Comparison of ENCODE assay signal across 13 cellular contexts in the genomic region with DNA sequence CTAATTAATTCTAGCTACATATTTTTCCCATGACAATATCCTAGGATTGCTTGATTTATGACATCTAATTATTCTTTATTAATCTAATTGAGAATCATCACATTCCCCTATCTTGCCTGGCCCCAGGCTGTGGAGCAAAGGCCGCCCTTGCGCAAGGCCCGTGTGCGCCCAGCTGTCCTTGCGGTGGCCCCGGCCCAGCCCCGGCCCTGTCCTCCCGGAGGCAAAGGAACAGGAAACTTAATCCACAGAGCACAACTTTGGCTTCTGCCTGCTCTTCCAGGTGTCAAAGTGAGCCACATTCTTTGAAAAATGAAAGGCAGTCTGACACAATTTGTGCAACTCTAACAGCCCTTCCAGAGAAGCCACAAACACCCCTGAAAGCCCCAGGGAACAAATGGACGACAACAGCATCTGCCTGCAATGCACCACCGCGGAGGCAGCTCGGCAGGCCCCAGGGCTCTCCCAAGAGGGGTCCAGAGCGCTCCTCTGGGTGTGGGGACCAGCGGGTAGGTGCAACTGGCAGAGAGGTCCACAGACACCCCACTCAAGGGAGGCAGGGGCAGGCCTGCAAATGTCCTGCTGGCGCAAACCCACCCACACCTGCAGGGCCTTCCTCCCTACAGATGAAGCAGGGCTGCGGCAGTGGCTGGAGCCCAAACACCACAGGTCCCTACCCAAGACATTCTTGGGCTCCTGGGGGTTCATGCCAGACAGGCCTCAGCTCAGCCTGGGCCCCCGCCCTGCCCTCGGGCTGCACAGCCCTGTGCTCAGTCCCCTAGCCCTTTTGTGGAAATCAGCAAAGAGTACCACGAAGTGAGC. TPM values are rescaled to one million over a fixed set of nuclear protein-coding genes. Genes with fewer than 3 reads are reported as not detected.
DNase-seq lines count a peak whose midpoint lies in the region; ATAC-seq, FAIRE-seq and TF ChIP-seq lines count a peak whose summit lies in the region.
"Had no signal": no experiment of that assay in that cellular context is flagged by ENCODE, and none has a peak within 500 bp of the region (broad histone marks: within the 10 kb centered on the region; RNA-seq: fewer than 3 reads in every experiment).

No MANE protein-coding gene starts in this region.

- no peak overlapping the region for H2BK15ac ChIP-seq in neuronal stem cell (ENCODE audit: low read length)

- no peaks in the 10 kb centered on the region for H3K27me3 ChIP-seq in BLaER1 treated with 17β-estradiol and CSF1 and Interleukin-3, amounts not matched to agents 10 nM and 100 nM
- no peaks in the 10 kb centered on the region for H3K27me3 ChIP-seq in K562 (ENCODE audit: control insufficient read depth in 2 of 2, insufficient read depth in 2 of 2, low read length in 2 of 2)
- no peaks in the 10 kb centered on the region for H3K27me3 ChIP-seq in neuronal stem cell (ENCODE audit: control insufficient read depth in 3 of 3, insufficient read depth in 3 of 3, low read depth in 1 of 3, low read length in 3 of 3)
- H3K27me3 ChIP-seq: body of pancreas, SJSA1 had no signal

- no peak overlapping the region for H2BK12ac ChIP-seq in neuronal stem cell (ENCODE audit: low read length)

- H3K9me3 ChIP-seq in BLaER1 treated with 17β-estradiol and CSF1 and Interleukin-3, amounts not matched to agents 10 nM and 100 nM (replicated peaks in 1 of 11) = peaks cover 0 to 15% (median 13%) of the 10 kb centered on the region in 11 experiments; a peak in 16 of 22 replicates
- H3K9me3 ChIP-seq in K562 (replicated peaks; ENCODE audit: control insufficient read depth, insufficient read depth, low read depth, low read length) (no peaks in the 10 kb centered on the region; the same call in 1 of the 2 replicates), neuronal stem cell (replicated peaks in 1 of 2; ENCODE audit: control insufficient read depth in 2 of 2, insufficient read depth in 1 of 2, low read depth in 1 of 2, low read length in 2 of 2) (peaks cover 0 to 4% of the 10 kb centered on the region in 2 donors)
- H3K9me3 ChIP-seq: body of pancreas, SJSA1 had no signal

- no peak for TF ChIP-seq POLR2A in K562 (conservative IDR thresholded peaks at IDR 0.05)

- POLR2A ChIA-PET in K562 (lab: Yijun Ruan, JAX) = interaction anchor here (0.6 to 16.0 kb wide), 6 partner anchors 8 to 117 kb away, joined by 3 to 247 read pairs (median 5); partner anchors contain the start of genes COMT and TXNRD2

- intact Hi-C loops in K562 (cut with micrococcal nuclease) = no loop called here

- peak overlapping the region; percentile 48 for H3K23ac ChIP-seq in neuronal stem cell (ENCODE audit: low read depth, low read length, poor library complexity)

- peaks cover 0 to 10% (median 0%) of the 10 kb centered on the region in 11 experiments; a peak in 6 of 22 replicates for H3K36me3 ChIP-seq in BLaER1 treated with 17β-estradiol and CSF1 and Interleukin-3, amounts not matched to agents 10 nM and 100 nM
- H3K36me3 ChIP-seq in K562 (ENCODE audit: control insufficient read depth, insufficient read depth, low read length) (no peaks in the 10 kb centered on the region; the same call in 2 of the 3 replicates), neuronal stem cell (replicated peaks in 1 of 2; ENCODE audit: control insufficient read depth in 2 of 2, insufficient read depth in 2 of 2, low read length in 2 of 2) (peaks cover 0 to 2% of the 10 kb centered on the region in 2 donors)
- H3K36me3 ChIP-seq: SJSA1 had no signal

- H3K79me1 ChIP-seq in neuronal stem cell (ENCODE audit: low read depth, low read length) = peaks cover 12% of the 10 kb centered on the region

- H4K91ac ChIP-seq in neuronal stem cell (ENCODE audit: low read depth, low read length, poor library complexity) = peak overlapping the region; percentile 24

- ATAC-seq in K562 = no peak
- ATAC-seq in HG02885 (IDR thresholded peaks at IDR 0.05; ENCODE audit: poor library complexity, unreplicated experiment) = no peak
- ATAC-seq in GM18517 (IDR thresholded peaks at IDR 0.05; ENCODE audit: unreplicated experiment) = no peak
- no peak for ATAC-seq in GM18909 (IDR thresholded peaks at IDR 0.05; ENCODE audit: poor library complexity, unreplicated experiment)
- ATAC-seq: body of pancreas had no signal

- peak overlapping the region in 10 of 11 experiments; percentile 16 to 78 (median 64); a peak in 16 of 22 replicates for H3K9ac ChIP-seq in BLaER1 treated with 17β-estradiol and CSF1 and Interleukin-3, amounts not matched to agents 10 nM and 100 nM
- H3K9ac ChIP-seq in K562 (ENCODE audit: insufficient read depth in 1 of 2, low read depth in 2 of 2, low read length in 2 of 2) (peak overlapping the region in 1 of 2 experiments; percentile 82; a peak in 2 of 4 replicates), neuronal stem cell (ENCODE audit: low read depth, low read length, poor library complexity) (peak overlapping the region; percentile 12)

- H3K4me2 ChIP-seq in BLaER1 treated with 17β-estradiol and CSF1 and Interleukin-3, amounts not matched to agents 10 nM and 100 nM = peak overlapping the region; percentile 35 to 95 (median 87)
- H3K4me2 ChIP-seq in K562 (ENCODE audit: insufficient read depth, low read length) (no peak overlapping the region), neuronal stem cell (ENCODE audit: insufficient read depth, low read length, poor library complexity, severe bottlenecking) (no peak overlapping the region)

- H4K20me1 ChIP-seq in BLaER1 treated with 17β-estradiol and CSF1 and Interleukin-3, amounts not matched to agents 10 nM and 100 nM = peaks cover 0 to 60% (median 19%) of the 10 kb centered on the region in 11 experiments; a peak in 13 of 22 replicates
- no peaks in the 10 kb centered on the region; the same call in 1 of the 2 replicates for H4K20me1 ChIP-seq in K562 (replicated peaks; ENCODE audit: control insufficient read depth, insufficient read depth, low read length)

- H2AK5ac ChIP-seq in neuronal stem cell (ENCODE audit: low read depth, low read length) = peak overlapping the region; percentile 64

- 73% methylated on average over 19 of the region's 19 CpGs for WGBS in K562 (ENCODE audit: insufficient coverage, low coverage, missing lambda C conversion rate)
- no CpG with 5 or more reads among the region's 19 CpGs for WGBS in neuronal stem cell (ENCODE audit: extremely low coverage in 2 of 2, insufficient read length in 2 of 2, insufficient replicate concordance in 1 of 2), 2 donors

- TF ChIP-seq EP300 in K562 (IDR thresholded peaks at IDR 0.05; ENCODE audit: low read length) = no peak

- H2BK120ac ChIP-seq in neuronal stem cell (ENCODE audit: low read depth, low read length) = peak overlapping the region; percentile 26

- BruUV-seq in K562 (replicated peaks; lab: Mats Ljungman, UMichigan) = no TSS peak

- no peaks in the 10 kb centered on the region for H3K79me2 ChIP-seq in K562 (ENCODE audit: control insufficient read depth, insufficient read depth, low read length)

- no peak overlapping the region for H3K4ac ChIP-seq in neuronal stem cell (ENCODE audit: low read length)

- no peak overlapping the region for H3K14ac ChIP-seq in neuronal stem cell (ENCODE audit: low read length)

- H2BK5ac ChIP-seq in neuronal stem cell (ENCODE audit: low read length) = no peak overlapping the region

- no peak overlapping the region for H4K8ac ChIP-seq in neuronal stem cell (ENCODE audit: low read depth, low read length)

- peak overlapping the region in 4 of 10 experiments; percentile 7 to 38 (median 20); a peak in 3 of 20 replicates for H3K4me3 ChIP-seq in BLaER1 treated with 17β-estradiol and CSF1 and Interleukin-3, amounts not matched to agents 10 nM and 100 nM
- H3K4me3 ChIP-seq in K562 (no peak overlapping the region), neuronal stem cell (ENCODE audit: low read length in 2 of 2) (no peak overlapping the region)
- H3K4me3 ChIP-seq: body of pancreas, SJSA1 had no signal

- H3K18ac ChIP-seq in neuronal stem cell (ENCODE audit: low read length) = peak overlapping the region; percentile 74

- in situ Hi-C loops in K562 (cut with MboI) = no loop called here

- TF ChIP-seq CTCF in K562 (IDR thresholded peaks at IDR 0.05 in 2 of 3, conservative IDR thresholded peaks at IDR 0.05 in 1 of 3; ENCODE audit: insufficient read depth in 2 of 3, low read depth in 1 of 3, low read length in 3 of 3) = no peak

- peaks cover 35 to 73% (median 69%) of the 10 kb centered on the region in 10 experiments for H3K4me1 ChIP-seq in BLaER1 treated with 17β-estradiol and CSF1 and Interleukin-3, amounts not matched to agents 10 nM and 100 nM
- peaks cover 13 to 52% of the 10 kb centered on the region in 2 experiments; a peak in 4 of 5 replicates for H3K4me1 ChIP-seq in K562 (replicated peaks in 1 of 2; ENCODE audit: control insufficient read depth in 2 of 2, insufficient read depth in 2 of 2, low read length in 2 of 2)
- H3K4me1 ChIP-seq in neuronal stem cell (ENCODE audit: control insufficient read depth in 2 of 2, insufficient read depth in 1 of 2, low read depth in 1 of 2, low read length in 2 of 2) = peaks cover 0 to 4% of the 10 kb centered on the region in 2 donors
- H3K4me1 ChIP-seq: body of pancreas had no signal

- no peak for FAIRE-seq in K562 (lab: Jason Lieb, UNC)

- H3K9me1 ChIP-seq in K562 (ENCODE audit: control insufficient read depth, insufficient read depth, low read length) = peaks cover 3% of the 10 kb centered on the region

- DNase-seq in HuH-7 (ENCODE audit: low spot score) = peak; percentile 94
- DNase-seq in K562 (ENCODE audit: extremely low read depth in 1 of 4, low spot score in 3 of 4) = no peak
- DNase-seq in neuronal stem cell (ENCODE audit: low spot score) = no peak
- no peak for DNase-seq in kidney glomerular epithelial cell (lab: John Stamatoyannopoulos, UW)
- DNase-seq: NCI-H1092, NCI-H524 treated with DMSO at 0.1 percent for 48 hours, occipital lobe had no signal

- H3K27ac ChIP-seq in BLaER1 treated with 17β-estradiol and CSF1 and Interleukin-3, amounts not matched to agents 10 nM and 100 nM = peak overlapping the region in 8 of 11 experiments; percentile 51 to 88 (median 83); a peak in 16 of 22 replicates
- H3K27ac ChIP-seq in K562 (ENCODE audit: extremely low read depth, low read depth, low read length) (no peak overlapping the region), neuronal stem cell (replicated peaks; ENCODE audit: low read length) (no peak overlapping the region)
- H3K27ac ChIP-seq: body of pancreas, SJSA1 had no signal

- no peak for TF ChIP-seq RAD21 in K562 (CRISPR knock-in tag; conservative IDR thresholded peaks at IDR 0.05 in 1 of 2, IDR thresholded peaks at IDR 0.05 in 1 of 2)

- CTCF ChIA-PET in K562 (lab: Yijun Ruan, JAX; ENCODE audit: low intra/inter-chr PET ratio) = no interaction called here

- no peak overlapping the region; the same call in 1 of the 2 replicates for H2AFZ ChIP-seq in K562 (ENCODE audit: low read depth, low read length)
- no peak overlapping the region for H2AFZ ChIP-seq in neuronal stem cell (ENCODE audit: low read length)

RNA-seq across cellular contexts. Expression of gene GNB1L, which starts 30.3 kb away (rescaled TPM):
- 5.3 and 21.3 TPM in 2 replicates for total RNA-seq in K562 (2011; cell fraction: chromatin; rRNA removed; ENCODE audit: low replicate concordance)
- 21.8 and 25.5 TPM in 2 replicates for total RNA-seq in K562 (2011; cell fraction: nucleolus; rRNA removed)
- total RNA-seq in K562 (2011; cell fraction: nucleoplasm; rRNA removed) = 7.3 and 7.8 TPM in 2 replicates
- 48.9 and 69.1 TPM in 2 replicates for total RNA-seq in K562 (2014; rRNA removed)
- total RNA-seq in K562 (2014; rRNA removed; fragmentation: Illumina TruSeq; extraction: Trizol) = 0.57 and 0.84 TPM in 2 replicates
- 17.8 and 20.6 TPM in 2 replicates for total RNA-seq in K562 (2015; rRNA removed; fragmentation: Illumina TruSeq; extraction: Trizol)
- total RNA-seq in K562 (2021) = 50.5 and 55.3 TPM in 2 replicates
- polyA plus RNA-seq in K562 (2011; rRNA removed) = 10.2 and 35.0 TPM in 2 replicates
- 37.2 and 43.8 TPM in 2 replicates for polyA plus RNA-seq in K562 (2011; cell fraction: cytosol; rRNA removed)
- 33.2 and 43.3 TPM in 2 replicates for polyA plus RNA-seq in K562 (2011; cell fraction: nucleus; rRNA removed)
- polyA plus RNA-seq in K562 (2012) = 42.2 and 62.2 TPM in 2 replicates
- polyA plus RNA-seq in K562 (2014; fragmentation: Illumina TruSeq; extraction: Trizol) = 1.9 and 18.0 TPM in 2 replicates
- 1 to 10 TPM in 1 of 2 experiments, under 1 TPM in 1; 0.56 to 3.5 TPM for polyA plus RNA-seq in K562 (2014; fragmentation: Nextera tagmentation; extraction: Ambion mirVana)
- 40.7 and 41.3 TPM in 2 replicates for polyA plus RNA-seq in K562 (2014; rRNA removed)
- polyA minus RNA-seq in K562 (2011; rRNA and poly(A)+ RNA removed) = 2.8 and 3.7 TPM in 2 replicates
- 13.2 and 33.0 TPM in 2 replicates for polyA minus RNA-seq in K562 (2011; cell fraction: cytosol; rRNA and poly(A)+ RNA removed)
- 12.0 and 14.3 TPM in 2 replicates for polyA minus RNA-seq in K562 (2011; cell fraction: nucleus; rRNA and poly(A)+ RNA removed)
- polyA plus RNA-seq in neuronal stem cell (2013, experiment 1 of 2) = 7.9 TPM
- 8.3 TPM for polyA plus RNA-seq in neuronal stem cell (2013, experiment 2 of 2)

RNA-seq across cellular contexts. Expression of gene RTL10, which starts 30.3 kb away (rescaled TPM):
- total RNA-seq in K562 (2011; cell fraction: chromatin; rRNA removed; ENCODE audit: low replicate concordance) = 82.4 and 192 TPM in 2 replicates
- total RNA-seq in K562 (2011; cell fraction: nucleolus; rRNA removed) = 134 and 166 TPM in 2 replicates
- 107 and 110 TPM in 2 replicates for total RNA-seq in K562 (2011; cell fraction: nucleoplasm; rRNA removed)
- total RNA-seq in K562 (2014; rRNA removed) (32.5 and 42.0 TPM in 2 replicates), K562 (2014; rRNA removed; fragmentation: Illumina TruSeq; extraction: Trizol) (16.3 and 19.8 TPM in 2 replicates), K562 (2015; rRNA removed; fragmentation: Illumina TruSeq; extraction: Trizol) (26.2 and 28.8 TPM in 2 replicates), K562 (2021) (75.4 and 75.5 TPM in 2 replicates)
- polyA plus RNA-seq in K562 (2011; rRNA removed) (32.7 and 82.6 TPM in 2 replicates), K562 (2014; fragmentation: Illumina TruSeq; extraction: Trizol) (39.2 and 40.1 TPM in 2 replicates), K562 (2014; fragmentation: Nextera tagmentation; extraction: Ambion mirVana) (10 to 100 TPM; 23.6 to 33.7 TPM), K562 (2014; rRNA removed) (28.2 and 31.2 TPM in 2 replicates)
- polyA plus RNA-seq in K562 (2011; cell fraction: cytosol; rRNA removed) = 68.8 and 74.9 TPM in 2 replicates
- polyA plus RNA-seq in K562 (2011; cell fraction: nucleus; rRNA removed) = 124 and 157 TPM in 2 replicates
- 40.3 and 56.9 TPM in 2 replicates for polyA plus RNA-seq in K562 (2012)
- 49.5 and 66.5 TPM in 2 replicates for polyA minus RNA-seq in K562 (2011; rRNA and poly(A)+ RNA removed)
- polyA minus RNA-seq in K562 (2011; cell fraction: cytosol; rRNA and poly(A)+ RNA removed) = 31.7 and 46.0 TPM in 2 replicates
- 42.7 and 85.4 TPM in 2 replicates for polyA minus RNA-seq in K562 (2011; cell fraction: nucleus; rRNA and poly(A)+ RNA removed)
- 9.7 TPM for polyA plus RNA-seq in neuronal stem cell (2013, experiment 1 of 2)
- 10.2 TPM for polyA plus RNA-seq in neuronal stem cell (2013, experiment 2 of 2)

Comparison
In these comparisons a context has a peak if more than half of its experiments do, and no peak if none do; other contexts are left out.
1. H3K27ac ChIP-seq: peak in BLaER1 treated with 17β-estradiol and CSF1 and Interleukin-3, amounts not matched to agents 10 nM and 100 nM (8 of 11); none in K562 (single experiment) and neuronal stem cell (single experiment).
2. H3K4me2 ChIP-seq: peak in BLaER1 treated with 17β-estradiol and CSF1 and Interleukin-3, amounts not matched to agents 10 nM and 100 nM (11 of 11); none in K562 (single experiment) and neuronal stem cell (single experiment).